Comparison of ENCODE assay signal across 8 cellular contexts in the genomic region with DNA sequence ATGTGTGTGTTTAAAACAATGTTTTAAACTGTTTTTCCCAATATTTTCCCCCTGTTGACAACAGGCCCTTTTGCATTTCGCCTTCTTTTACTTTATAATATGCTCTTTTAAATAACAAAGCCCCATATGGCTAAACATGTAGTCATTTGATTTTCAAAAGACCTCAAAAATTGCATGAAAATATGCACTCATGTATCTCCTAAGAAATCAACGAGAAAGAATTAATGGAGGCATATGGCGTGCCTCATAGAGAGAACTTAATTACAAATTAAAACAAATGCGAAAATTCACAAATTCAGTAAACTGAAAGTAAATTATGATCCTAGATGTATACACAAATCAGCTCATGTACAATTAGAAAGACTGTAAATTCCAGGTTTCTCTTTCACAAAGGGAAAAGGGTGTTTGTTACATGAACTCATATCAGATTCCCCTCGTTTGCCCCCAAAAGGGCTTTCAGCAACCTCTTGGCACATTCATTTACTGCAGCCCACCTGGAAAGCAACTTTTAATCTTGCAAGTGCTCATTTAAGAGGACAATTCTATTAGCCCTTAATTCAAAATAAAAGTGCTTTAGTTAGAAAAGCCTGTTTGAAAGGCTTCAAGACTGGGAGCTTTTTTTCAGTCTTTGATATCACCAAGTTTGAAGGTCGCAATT.
DNase-seq lines count a peak whose midpoint lies in the region; ATAC-seq and TF ChIP-seq lines count a peak whose summit lies in the region.

No MANE protein-coding gene starts in this region.

- H3K9ac ChIP-seq in OCI-LY3 (ENCODE audit: low read length): peak overlapping the region; percentile 74
- no peak overlapping the region for H3K9ac ChIP-seq in rectal smooth muscle tissue (ENCODE audit: low read length)

- no peak overlapping the region for H3K27ac ChIP-seq in OCI-LY3 (ENCODE audit: low read length)
- peak overlapping the region; percentile 75 to 92 (median 85) for H3K27ac ChIP-seq in esophagus squamous epithelium
- H3K27ac ChIP-seq in rectal smooth muscle tissue (ENCODE audit: low read depth, low read length): no peak overlapping the region

- H2AFZ ChIP-seq in OCI-LY3 (ENCODE audit: low read depth, low read length): peak overlapping the region; percentile 97

- H3K36me3 ChIP-seq in OCI-LY3 (replicated peaks; ENCODE audit: low read depth, low read length): no peaks in the 10 kb centered on the region
- no peaks in the 10 kb centered on the region for H3K36me3 ChIP-seq in esophagus squamous epithelium
- no peaks in the 10 kb centered on the region for H3K36me3 ChIP-seq in rectal smooth muscle tissue (ENCODE audit: control insufficient read depth, insufficient read depth, low read length)

- no peak for TF ChIP-seq POLR2A in esophagus squamous epithelium (IDR thresholded peaks at IDR 0.05)

- H4K20me1 ChIP-seq in OCI-LY3 (ENCODE audit: insufficient read depth, low read length): no peaks in the 10 kb centered on the region

- H3K4me1 ChIP-seq in OCI-LY3 (ENCODE audit: low read length): peaks cover 39% of the 10 kb centered on the region
- H3K4me1 ChIP-seq in esophagus squamous epithelium: peaks cover 0 to 49% (median 12%) of the 10 kb centered on the region in 3 donors
- peaks cover 3% of the 10 kb centered on the region for H3K4me1 ChIP-seq in rectal smooth muscle tissue (ENCODE audit: control insufficient read depth, insufficient read depth, low read length)

- H3K4me2 ChIP-seq in OCI-LY3 (ENCODE audit: low read length): peak overlapping the region; percentile 89

- DNase-seq in esophagus squamous epithelium (lab: John Stamatoyannopoulos, UW): no peak
- DNase-seq in SW 1271 (lab: John Stamatoyannopoulos, UW): no peak
- no peak for DNase-seq in DMS53 (lab: John Stamatoyannopoulos, UW)

- TF ChIP-seq CTCF in OCI-LY3 (IDR thresholded peaks at IDR 0.05; ENCODE audit: low read depth, low read length) (no peak), esophagus squamous epithelium (IDR thresholded peaks at IDR 0.05) (no peak)

- H3K4me3 ChIP-seq in GM08714 (ENCODE audit: low read length) (peak overlapping the region; percentile 86), OCI-LY3 (ENCODE audit: low read length) (peak overlapping the region; percentile 84), esophagus squamous epithelium (peak overlapping the region; percentile 69 to 94 (median 74)), rectal smooth muscle tissue (ENCODE audit: low read length) (peak overlapping the region; percentile 91)

- peaks cover 5% of the 10 kb centered on the region; the same call in 1 of the 2 replicates for H3K79me2 ChIP-seq in OCI-LY3 (ENCODE audit: low read length)

- H3K9me3 ChIP-seq in OCI-LY3 (ENCODE audit: insufficient read depth, low read length) (no peaks in the 10 kb centered on the region), esophagus squamous epithelium (no peaks in the 10 kb centered on the region)

- intact Hi-C loops in esophagus squamous epithelium (cut with DNase I): loop anchor here (10.0 kb wide), 1 partner anchor 185 kb away; no protein-coding TSS in a partner anchor

- 69 to 80% methylated on average over 6 of the region's 6 CpGs for WGBS in esophagus squamous epithelium, 2 donors

- ATAC-seq in GM19455 (IDR thresholded peaks at IDR 0.05; ENCODE audit: unreplicated experiment) (no peak), GM19395 (IDR thresholded peaks at IDR 0.05; ENCODE audit: unreplicated experiment) (no peak)

- H3K27me3 ChIP-seq in OCI-LY3 (ENCODE audit: low read depth, low read length) (no peaks in the 10 kb centered on the region), esophagus squamous epithelium (no peaks in the 10 kb centered on the region), rectal smooth muscle tissue (ENCODE audit: control insufficient read depth, insufficient read depth, low read length) (no peaks in the 10 kb centered on the region)

Comparison
In these comparisons a context has a peak if more than half of its experiments do, and no peak if none do; other contexts are left out.
1. H3K27ac ChIP-seq: peak in esophagus squamous epithelium (4 of 4); none in OCI-LY3 (single experiment) and rectal smooth muscle tissue (single experiment).
2. Peak in every context shown above with its lines, with median percentiles within 50 percentile points of each other: H3K4me3 ChIP-seq.